In the genomic region with DNA sequence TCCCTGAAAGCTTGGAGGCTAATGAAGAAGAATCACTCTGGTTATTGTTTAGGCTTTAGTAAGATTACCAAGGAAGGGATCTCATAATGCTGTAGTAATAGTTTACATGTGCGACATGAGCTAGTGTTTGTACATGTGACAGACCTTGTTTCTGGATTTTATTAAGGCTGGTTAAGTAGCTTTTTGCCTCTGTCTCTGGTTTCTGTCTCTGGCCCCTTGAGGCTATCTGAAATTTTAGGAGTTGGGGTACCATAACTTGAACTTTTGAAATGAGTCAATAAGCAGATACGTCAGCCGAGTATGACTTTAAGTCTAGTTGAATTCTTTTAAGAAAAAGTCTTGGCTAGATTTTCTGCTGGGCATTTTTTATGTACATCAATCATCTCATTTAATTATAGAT, we compare ENCODE assay signal across 11 cellular contexts.
"Had no signal": no experiment of that assay in that cellular context is flagged by ENCODE, and none has a peak within 500 bp of the region (broad histone marks: within the 10 kb centered on the region; RNA-seq: fewer than 3 reads in every experiment).

No MANE protein-coding gene starts in this region.

- H3K9me3 ChIP-seq: lower lobe of right lung, mucosa of descending colon had no signal

- H3K4me3 ChIP-seq: cardiac muscle cell, lower lobe of right lung, mucosa of descending colon had no signal

- H3K27me3 ChIP-seq: cardiac muscle cell had no signal

- H3K36me3 Mint-ChIP-seq: natural killer cell had no signal

- H3K36me3 ChIP-seq: cardiac muscle cell, lower lobe of right lung had no signal

- H3K27ac ChIP-seq: cardiac muscle cell, lower lobe of right lung had no signal

- H3K27me3 Mint-ChIP-seq: activated CD4-positive, alpha-beta memory T cell treated with anti-CD3 and anti-CD28 coated beads, Interleukin-2, amount 10 ng/mL, durations not matched to agents 7 days and 5 days had no signal

- H3K27ac Mint-ChIP-seq: activated CD4-positive, alpha-beta memory T cell treated with anti-CD3 and anti-CD28 coated beads, Interleukin-2, amount 10 ng/mL, durations not matched to agents 7 days and 5 days; natural killer cell had no signal

- ATAC-seq: lower lobe of right lung, mucosa of descending colon, natural killer cell, sciatic nerve had no signal

- DNase-seq: activated CD4-positive, alpha-beta memory T cell treated with anti-CD3 and anti-CD28 coated beads, Interleukin-2, amount 10 ng/mL, durations not matched to agents 7 days and 5 days; hippocampal formation; lower lobe of right lung; natural killer cell; stimulated activated CD4-positive, alpha-beta T cell treated with anti-CD3 and anti-CD28 coated beads, Interleukin-2, amount 100 ng/mL, for 24 hours; stimulated activated naive CD4-positive, alpha-beta T cell treated with Interleukin-2 at 50 U/mL for 16 hours; T1000; trophoblast cell had no signal

- H3K4me3 Mint-ChIP-seq: activated CD4-positive, alpha-beta memory T cell treated with anti-CD3 and anti-CD28 coated beads, Interleukin-2, amount 10 ng/mL, durations not matched to agents 7 days and 5 days; natural killer cell had no signal

- H3K4me1 ChIP-seq: lower lobe of right lung had no signal

- H3K9me3 Mint-ChIP-seq: activated CD4-positive, alpha-beta memory T cell treated with anti-CD3 and anti-CD28 coated beads, Interleukin-2, amount 10 ng/mL, durations not matched to agents 7 days and 5 days; natural killer cell had no signal
